9 cellular contexts compared by ENCODE assay signal in the genomic region with DNA sequence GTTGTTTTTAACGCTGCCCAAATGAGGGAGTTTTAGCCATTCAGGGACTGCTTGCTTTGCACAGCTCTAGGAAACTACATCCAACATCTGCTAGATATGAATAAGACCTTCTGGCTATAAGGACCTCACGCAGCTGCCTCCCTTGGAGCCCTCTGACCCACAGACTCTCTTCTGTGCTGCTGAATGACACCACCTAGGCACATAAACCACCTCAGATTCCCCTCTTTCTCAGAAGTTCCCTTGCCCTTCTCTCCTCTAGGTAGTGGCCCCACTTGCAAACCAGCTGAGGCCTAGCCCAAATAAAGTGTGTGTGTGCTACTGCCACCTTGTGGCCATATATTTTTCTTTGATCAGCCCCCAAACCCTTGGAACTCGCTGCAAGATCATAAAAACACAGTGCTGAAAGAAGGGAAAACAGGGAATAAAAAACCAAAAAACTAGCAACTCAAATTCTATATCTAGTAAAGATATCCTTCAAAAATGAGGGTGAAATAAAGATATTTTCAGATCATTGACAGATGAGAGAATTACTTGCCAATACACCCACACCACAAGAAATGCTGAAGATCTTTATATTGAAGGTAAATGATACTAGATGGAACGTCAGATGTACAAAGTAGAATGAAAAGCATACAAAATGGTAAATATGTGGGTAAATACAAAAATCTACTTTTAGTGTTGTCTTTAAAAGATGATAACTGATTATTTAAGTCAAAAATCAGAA.
DNase-seq lines count a peak whose midpoint lies in the region; ATAC-seq and TF ChIP-seq lines count a peak whose summit lies in the region.
"Had no signal": no experiment of that assay in that cellular context is flagged by ENCODE, and none has a peak within 500 bp of the region (broad histone marks: within the 10 kb centered on the region; RNA-seq: fewer than 3 reads in every experiment).

No MANE protein-coding gene starts in this region.

- no peak overlapping the region for H3K27ac ChIP-seq in coronary artery
- H3K27ac ChIP-seq: skin epidermis had no signal

- H3K4me3 Mint-ChIP-seq in osteocyte (ENCODE audit: unreplicated experiment), result no peak overlapping the region

- no peaks in the 10 kb centered on the region for H3K9me3 Mint-ChIP-seq in osteocyte (ENCODE audit: unreplicated experiment)

- TF ChIP-seq CTCF in fibroblast of the aortic adventitia (IDR thresholded peaks at IDR 0.05; ENCODE audit: insufficient read depth, low read length) (peak; percentile 68), osteocyte (IDR thresholded peaks at IDR 0.05) (peak; percentile 70), coronary artery (IDR thresholded peaks at IDR 0.05) (no peak)

- no peaks in the 10 kb centered on the region for H3K27me3 Mint-ChIP-seq in osteocyte (ENCODE audit: unreplicated experiment)

- peaks cover 2% of the 10 kb centered on the region for H3K4me1 Mint-ChIP-seq in osteocyte (ENCODE audit: unreplicated experiment)

- DNase-seq in AG20443 (ENCODE audit: low spot score) (peak; percentile 57), NCI-H460 (ENCODE audit: extremely low read depth, low read depth) (peak; percentile 39), fibroblast of the aortic adventitia (ENCODE audit: low read depth) (peak; percentile 62), osteocyte (ENCODE audit: extremely low spot score, unreplicated experiment) (no peak), coronary artery (ENCODE audit: low spot score) (no peak)
- peak; percentile 64 for DNase-seq in activated CD8-positive, alpha-beta memory T cell treated with anti-CD3 and anti-CD28 coated beads for 24 hours

- TF ChIP-seq POLR2A in GM18505 (IDR thresholded peaks at IDR 0.05; ENCODE audit: borderline replicate concordance, extremely low read depth, insufficient read depth, insufficient read length), result no peak

- no peak overlapping the region for H3K27ac Mint-ChIP-seq in osteocyte (ENCODE audit: unreplicated experiment)

- no peaks in the 10 kb centered on the region for H3K36me3 Mint-ChIP-seq in osteocyte (ENCODE audit: unreplicated experiment)

- ATAC-seq in GM18505 (IDR thresholded peaks at IDR 0.05; ENCODE audit: unreplicated experiment) (peak; percentile 92), HG02852 (IDR thresholded peaks at IDR 0.05; ENCODE audit: unreplicated experiment) (peak; percentile 96)

- no peak overlapping the region for H3K4me3 ChIP-seq in fibroblast of the aortic adventitia (ENCODE audit: low read depth, low read length)
- no peak overlapping the region for H3K4me3 ChIP-seq in coronary artery
- H3K4me3 ChIP-seq: skin epidermis had no signal

Comparison
In these comparisons a context has a peak if more than half of its experiments do, and no peak if none do; other contexts are left out.
1. DNase-seq: peak in AG20443 (single experiment), NCI-H460 (single experiment), activated CD8-positive, alpha-beta memory T cell treated with anti-CD3 and anti-CD28 coated beads for 24 hours (single experiment) and fibroblast of the aortic adventitia (single experiment); none in osteocyte (single experiment) and coronary artery (single experiment).